ENCODE assay signal across 12 cellular contexts in the genomic region with DNA sequence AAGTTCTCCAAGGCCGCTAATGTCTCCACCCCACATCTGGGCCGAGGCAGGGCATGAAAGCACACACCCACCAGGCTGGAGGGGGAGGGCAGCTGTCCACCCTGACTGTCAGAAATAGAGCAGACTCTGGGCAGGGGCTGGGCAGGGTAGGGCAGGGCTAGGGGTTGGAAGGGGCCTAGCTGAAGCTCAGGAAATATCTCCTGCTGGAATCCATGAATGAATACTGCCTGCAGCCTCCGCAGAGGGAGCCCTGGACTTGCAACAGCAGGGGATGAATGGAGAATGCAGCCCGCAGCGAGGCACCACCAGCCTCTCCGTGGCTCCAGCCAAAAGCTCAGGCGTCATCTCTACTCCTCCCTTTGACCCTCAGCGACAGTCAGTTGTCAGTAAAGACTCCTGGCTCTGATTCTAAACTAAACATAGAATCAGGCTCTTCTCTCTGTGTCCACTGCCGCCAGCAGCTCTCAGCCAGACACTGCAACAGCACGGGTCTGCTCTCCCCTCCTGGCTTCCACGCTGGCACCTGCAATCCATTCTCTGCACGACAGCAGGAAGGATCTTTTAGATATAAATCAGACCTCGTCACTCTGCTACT. TPM values are rescaled to one million over a fixed set of nuclear protein-coding genes. Genes with fewer than 3 reads are reported as not detected.
DNase-seq lines count a peak whose midpoint lies in the region; ATAC-seq and TF ChIP-seq lines count a peak whose summit lies in the region.
"Had no signal": no experiment of that assay in that cellular context is flagged by ENCODE, and none has a peak within 500 bp of the region (broad histone marks: within the 10 kb centered on the region; RNA-seq: fewer than 3 reads in every experiment).

No MANE protein-coding gene starts in this region.

- H3K27me3 Mint-ChIP-seq in glutamatergic neuron (ENCODE audit: unreplicated experiment) = peaks cover 20% of the 10 kb centered on the region

- DNase-seq in Right ventricle myocardium inferior (ENCODE audit: missing footprints) (no peak), cardiac septum (ENCODE audit: low spot score) (no peak), glutamatergic neuron (no peak), midbrain (lab: John Stamatoyannopoulos, UW) (peak; percentile 69), COLO829 (ENCODE audit: low spot score) (no peak), activated gamma-delta T cell treated with Interleukin-2 at 50 U/mL for 16 hours (no peak), GDM1 (lab: John Stamatoyannopoulos, UW) (no peak)
- DNase-seq: activated CD4-positive, alpha-beta T cell treated with anti-CD3 and anti-CD28 coated beads, Interleukin-2, amount 50 U/mL, for 4 hours; GOT3; Karpas-422; left colon had no signal

- H3K4me3 Mint-ChIP-seq in glutamatergic neuron (ENCODE audit: unreplicated experiment) = peak overlapping the region; percentile 72

- no peak for TF ChIP-seq CTCF in glutamatergic neuron (IDR thresholded peaks at IDR 0.05; ENCODE audit: partially characterized antibody, unreplicated experiment)

- intact Hi-C loops in Right ventricle myocardium inferior (cut with DNase I) = no loop called here
- intact Hi-C loops in cardiac septum (cut with DNase I) = no loop called here

- H3K36me3 Mint-ChIP-seq in glutamatergic neuron (ENCODE audit: unreplicated experiment) = no peaks in the 10 kb centered on the region

- ATAC-seq in Right ventricle myocardium inferior (peak; percentile 85), GM18861 (IDR thresholded peaks at IDR 0.05; ENCODE audit: unreplicated experiment) (no peak)
- ATAC-seq: left colon had no signal

- peaks cover 13% of the 10 kb centered on the region for H3K9me3 Mint-ChIP-seq in glutamatergic neuron (ENCODE audit: unreplicated experiment)

- H3K4me1 Mint-ChIP-seq in glutamatergic neuron (ENCODE audit: low read depth, unreplicated experiment) = peaks cover 27% of the 10 kb centered on the region

- H3K27ac Mint-ChIP-seq in glutamatergic neuron (ENCODE audit: unreplicated experiment) = peak overlapping the region; percentile 36

RNA-seq across cellular contexts. Expression of a gene that starts 23.9 kb away (rescaled TPM):
- total RNA-seq in Right ventricle myocardium inferior = 10.0 TPM
- total RNA-seq in cardiac septum = 9.9 TPM
- 131 TPM for total RNA-seq in glutamatergic neuron (ENCODE audit: unreplicated experiment)

RNA-seq across cellular contexts. Expression of a gene that starts 56.5 kb away (rescaled TPM):
- total RNA-seq in Right ventricle myocardium inferior (233 TPM), cardiac septum (161 TPM), glutamatergic neuron (ENCODE audit: unreplicated experiment) (134 TPM)

Comparison
In these comparisons a context has a peak if more than half of its experiments do, and no peak if none do; other contexts are left out.
1. RNA of a gene that starts 23.9 kb away (total RNA-seq): 131 TPM in glutamatergic neuron (single experiment); 10.0 TPM in Right ventricle myocardium inferior (single experiment) and 9.9 TPM in cardiac septum (single experiment); every median in the first group is over 10 times any median in the second.